8 cellular contexts compared by ENCODE assay signal in the genomic region with DNA sequence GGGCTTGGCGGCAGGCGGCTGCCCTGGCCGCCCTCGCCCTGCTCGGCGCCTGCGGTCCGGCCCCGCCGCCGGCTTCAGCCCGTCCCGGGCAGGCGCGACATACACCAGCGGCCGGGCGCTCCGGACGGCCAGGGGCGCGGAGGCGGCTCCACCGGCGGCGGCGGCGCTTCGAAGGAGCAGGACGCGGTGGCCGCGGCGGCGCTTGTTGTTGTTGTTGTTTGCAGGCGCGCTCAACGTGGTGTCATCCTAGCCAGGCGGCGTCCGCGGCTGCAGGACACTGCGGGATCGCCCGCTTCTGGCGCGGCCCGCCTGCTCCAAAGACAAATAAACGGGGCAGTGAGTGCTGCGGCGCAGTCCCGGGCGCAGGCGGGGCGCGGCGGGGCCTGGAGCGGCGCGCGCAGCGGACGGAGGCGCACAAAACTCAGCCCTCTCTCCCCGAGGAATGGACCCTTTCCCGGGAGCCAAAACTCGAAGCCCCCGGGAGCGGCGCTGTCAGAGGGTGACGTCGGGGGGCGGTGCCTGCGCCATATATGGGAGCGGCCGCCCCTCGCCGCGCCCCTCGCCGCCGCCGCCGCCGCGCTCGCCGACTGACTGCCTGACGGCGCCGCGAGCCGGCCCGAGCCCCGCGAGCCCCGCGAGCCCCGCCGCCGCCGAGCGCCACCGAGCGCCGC. TPM values are rescaled to one million over a fixed set of nuclear protein-coding genes. Genes with fewer than 3 reads are reported as not detected.
A peak's percentile ranks its signal among the peaks of the same experiment; 100 is the strongest.
DNase-seq lines count a peak whose midpoint lies in the region; ATAC-seq, FAIRE-seq and TF ChIP-seq lines count a peak whose summit lies in the region.

A gene with protein sequence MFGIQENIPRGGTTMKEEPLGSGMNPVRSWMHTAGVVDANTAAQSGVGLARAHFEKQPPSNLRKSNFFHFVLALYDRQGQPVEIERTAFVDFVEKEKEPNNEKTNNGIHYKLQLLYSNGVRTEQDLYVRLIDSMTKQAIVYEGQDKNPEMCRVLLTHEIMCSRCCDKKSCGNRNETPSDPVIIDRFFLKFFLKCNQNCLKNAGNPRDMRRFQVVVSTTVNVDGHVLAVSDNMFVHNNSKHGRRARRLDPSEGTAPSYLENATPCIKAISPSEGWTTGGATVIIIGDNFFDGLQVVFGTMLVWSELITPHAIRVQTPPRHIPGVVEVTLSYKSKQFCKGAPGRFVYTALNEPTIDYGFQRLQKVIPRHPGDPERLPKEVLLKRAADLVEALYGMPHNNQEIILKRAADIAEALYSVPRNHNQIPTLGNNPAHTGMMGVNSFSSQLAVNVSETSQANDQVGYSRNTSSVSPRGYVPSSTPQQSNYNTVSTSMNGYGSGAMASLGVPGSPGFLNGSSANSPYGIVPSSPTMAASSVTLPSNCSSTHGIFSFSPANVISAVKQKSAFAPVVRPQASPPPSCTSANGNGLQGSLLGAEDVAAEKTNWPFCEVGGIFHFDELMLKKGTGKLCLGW (minus strand): TSS at position 444 of the 671 bp plus-strand sequence. CDS start 506 bp downstream, outside the sequence.

- H3K36me3 Mint-ChIP-seq in T-helper 1 cell treated with Interleukin-12 subunit alpha and Interleukin-12 subunit beta and Interleukin-4 antibody, amounts not matched to agents 30 μg/mL and 1 μg/mL, for 36 hours (ENCODE audit: low read depth), result peaks cover 2% of the 10 kb centered on the region
- H3K36me3 Mint-ChIP-seq in stimulated activated effector memory CD8-positive, alpha-beta T cell treated with anti-CD3 and anti-CD28 coated beads, Interleukin-12 subunit alpha, Interleukin-12 subunit beta, amount 100 ng/mL, for 72 hours, result peaks cover 13% of the 10 kb centered on the region

- no peak for TF ChIP-seq RAD21 in A549 (conservative IDR thresholded peaks at IDR 0.05 in 1 of 2, IDR thresholded peaks at IDR 0.05 in 1 of 2)

- no peak for TF ChIP-seq POLR2A in A549 (IDR thresholded peaks at IDR 0.05; ENCODE audit: low read length)

- 57% methylated on average over 49 of the region's 106 CpGs for WGBS in A549 (ENCODE audit: missing lambda C conversion rate)

- no peaks in the 10 kb centered on the region for H3K9me3 Mint-ChIP-seq in T-helper 1 cell treated with Interleukin-12 subunit alpha and Interleukin-12 subunit beta and Interleukin-4 antibody, amounts not matched to agents 30 μg/mL and 1 μg/mL, for 36 hours
- no peaks in the 10 kb centered on the region for H3K9me3 Mint-ChIP-seq in stimulated activated effector memory CD8-positive, alpha-beta T cell treated with anti-CD3 and anti-CD28 coated beads, Interleukin-12 subunit alpha, Interleukin-12 subunit beta, amount 100 ng/mL, for 72 hours

- peaks cover 66% of the 10 kb centered on the region for H3K27me3 Mint-ChIP-seq in T-helper 1 cell treated with Interleukin-12 subunit alpha and Interleukin-12 subunit beta and Interleukin-4 antibody, amounts not matched to agents 30 μg/mL and 1 μg/mL, for 36 hours (ENCODE audit: low read depth)

- DNase-seq in A549 (ENCODE audit: low read depth in 1 of 2, low spot score in 1 of 2) (peak in 1 of 2 experiments; percentile 31), H7 (peak; percentile 97), choroid plexus epithelial cell (ENCODE audit: low read depth) (peak; percentile 63), left kidney (ENCODE audit: low read depth, low spot score) (peak; percentile 93), SIG-M5 treated with dmso at 0.1 percent for 504 hours (lab: John Stamatoyannopoulos, UW; ENCODE audit: unreplicated experiment) (no peak), DMS53 (lab: John Stamatoyannopoulos, UW) (no peak)
- peak in 1 of 2 donors; percentile 56 for DNase-seq in stimulated activated effector memory CD8-positive, alpha-beta T cell treated with anti-CD3 and anti-CD28 coated beads, Interleukin-12 subunit alpha, Interleukin-12 subunit beta, amount 100 ng/mL, for 72 hours (ENCODE audit: low spot score in 2 of 2)

- no peaks in the 10 kb centered on the region for H3K36me3 ChIP-seq in H7 (replicated peaks; ENCODE audit: control insufficient read depth, insufficient read depth, low read length)

- peaks cover 95% of the 10 kb centered on the region for H3K27me3 ChIP-seq in H7 (ENCODE audit: control insufficient read depth, insufficient read depth, low read length)

- peaks cover 9% of the 10 kb centered on the region for H3K4me1 Mint-ChIP-seq in T-helper 1 cell treated with Interleukin-12 subunit alpha and Interleukin-12 subunit beta and Interleukin-4 antibody, amounts not matched to agents 30 μg/mL and 1 μg/mL, for 36 hours (ENCODE audit: low read depth)
- peaks cover 17% of the 10 kb centered on the region for H3K4me1 Mint-ChIP-seq in stimulated activated effector memory CD8-positive, alpha-beta T cell treated with anti-CD3 and anti-CD28 coated beads, Interleukin-12 subunit alpha, Interleukin-12 subunit beta, amount 100 ng/mL, for 72 hours

- H3K4me2 ChIP-seq in A549, result peak within 1 kb of the TSS; percentile 100

- H3K4me3 ChIP-seq in A549, result peak within 1 kb of the TSS; percentile 53
- H3K4me3 ChIP-seq in H7 (ENCODE audit: insufficient read depth, low read depth, low read length), result peak within 1 kb of the TSS; percentile 33
- H3K4me3 ChIP-seq in choroid plexus epithelial cell (ENCODE audit: low read depth, low read length), result peak within 1 kb of the TSS; percentile 61

- POLR2A ChIA-PET in A549 (lab: Yijun Ruan, JAX), result no interaction called here

- CTCF ChIA-PET in A549 (lab: Yijun Ruan, JAX), result no interaction called here

- peak within 1 kb of the TSS; percentile 77 for H3K27ac Mint-ChIP-seq in T-helper 1 cell treated with Interleukin-12 subunit alpha and Interleukin-12 subunit beta and Interleukin-4 antibody, amounts not matched to agents 30 μg/mL and 1 μg/mL, for 36 hours
- H3K27ac Mint-ChIP-seq in stimulated activated effector memory CD8-positive, alpha-beta T cell treated with anti-CD3 and anti-CD28 coated beads, Interleukin-12 subunit alpha, Interleukin-12 subunit beta, amount 100 ng/mL, for 72 hours, result no peak within 1 kb of the TSS

- peak; percentile 57 to 66 for ATAC-seq in A549
- ATAC-seq in stimulated activated effector memory CD8-positive, alpha-beta T cell treated with anti-CD3 and anti-CD28 coated beads, Interleukin-12 subunit alpha, Interleukin-12 subunit beta, amount 100 ng/mL, for 72 hours, result peak; percentile 71

- no peak for FAIRE-seq in A549 (lab: Jason Lieb, UNC)

- TF ChIP-seq EP300 in A549 (IDR thresholded peaks at IDR 0.05), result no peak

- H3K27ac ChIP-seq in A549, result peak within 1 kb of the TSS in 1 of 2 experiments; percentile 62; a peak in 1 of 6 replicates

- no peaks in the 10 kb centered on the region for H3K9me3 ChIP-seq in A549

- TF ChIP-seq CTCF in A549 (IDR thresholded peaks at IDR 0.05) (no peak), choroid plexus epithelial cell (conservative IDR thresholded peaks at IDR 0.05; ENCODE audit: low read depth, low read length) (no peak)

- 0 out of 3 replicates have a peak, but pooled peaks cover 6% of the 10 kb centered on the region for H3K4me1 ChIP-seq in A549

- H3K4me3 Mint-ChIP-seq in T-helper 1 cell treated with Interleukin-12 subunit alpha and Interleukin-12 subunit beta and Interleukin-4 antibody, amounts not matched to agents 30 μg/mL and 1 μg/mL, for 36 hours, result peak within 1 kb of the TSS; percentile 58
- peak within 1 kb of the TSS; percentile 65 for H3K4me3 Mint-ChIP-seq in stimulated activated effector memory CD8-positive, alpha-beta T cell treated with anti-CD3 and anti-CD28 coated beads, Interleukin-12 subunit alpha, Interleukin-12 subunit beta, amount 100 ng/mL, for 72 hours

TF ChIP-seq in A549, 52 proteins besides CTCF, POLR2A, EP300 and RAD21:
- TF ChIP-seq SMC3 (IDR thresholded peaks at IDR 0.05) (no peak), CBX8 (IDR thresholded peaks at IDR 0.05) (no peak), MAX (IDR thresholded peaks at IDR 0.05) (0 out of 2 replicates have a peak, but pooled peaks have one; percentile 3), TP53 (CRISPR knock-in tag; IDR thresholded peaks at IDR 0.05) (no peak)

RNA-seq across cellular contexts. Expression of the gene that starts here (rescaled TPM):
- polyA plus RNA-seq in A549 (2011; rRNA removed) (0.04 TPM in 1 of 2 replicates, not detected in the other), A549 (2017; fragmentation: RNase III; extraction: RNeasy Plus Mini Kit Qiagen cat#74134 plus additional on column Dnase treatment) (0.07 to 0.17 TPM (median 0.12 TPM) in 3 replicates)
- polyA plus RNA-seq in A549 (2012; cell fraction: cytosol; rRNA removed), result 0.03 TPM in 2 replicates
- polyA plus RNA-seq in A549 (2012; cell fraction: nucleus; rRNA removed), result 0.05 and 0.06 TPM in 2 replicates
- polyA minus RNA-seq in A549 (2011; rRNA and poly(A)+ RNA removed), result 0.24 TPM in 1 of 2 replicates, not detected in the other
- 0.76 and 1.4 TPM in 2 replicates for total RNA-seq in H7 (2014; rRNA removed; shearing (Covaris generic))

Comparison
In these comparisons a context has a peak if more than half of its experiments do, and no peak if none do; other contexts are left out.
1. Peak in ATAC-seq, H3K4me3 ChIP-seq and H3K4me2 ChIP-seq in A549; RNA of the gene not detected or under 1 TPM.
2. DNase-seq: peak in H7 (single experiment), choroid plexus epithelial cell (single experiment) and left kidney (single experiment); none in SIG-M5 treated with dmso at 0.1 percent for 504 hours (single experiment) and DMS53 (single experiment).
3. Peak in every context shown above with its lines, with median percentiles within 50 percentile points of each other: H3K4me3 ChIP-seq.